29 cellular contexts compared by ENCODE assay signal in genomic region chr18:13244135-13244534, GRCh38. TPM values are rescaled to one million over a fixed set of nuclear protein-coding genes. Genes with fewer than 3 reads are reported as not detected.
"Had no signal": no experiment of that assay in that cellular context is flagged by ENCODE, and none has a peak within 500 bp of the region (broad histone marks: within the 10 kb centered on the region; RNA-seq: fewer than 3 reads in every experiment).

No MANE protein-coding gene starts in this region.

- H3K4me3 Mint-ChIP-seq: dendritic cell treated with granulocyte-macrophage colony-stimulating factor and Interleukin-4, amounts not matched to agents 40 ng/mL and 50 ng/mL, for 4 days; effector memory CD8-positive, alpha-beta T cell; endodermal cell had no signal

- H3K27ac ChIP-seq: colonic mucosa, coronary artery, dorsolateral prefrontal cortex, epithelial cell of prostate, esophagus muscularis mucosa, esophagus squamous epithelium, foreskin keratinocyte, gastrocnemius medialis, gastroesophageal sphincter, heart left ventricle, heart right ventricle had no signal

- ATAC-seq: effector memory CD8-positive, alpha-beta T cell; esophagus mucosa; foreskin keratinocyte; gastrocnemius medialis; gastroesophageal sphincter; heart left ventricle; heart right ventricle had no signal

- DNase-seq: colonic mucosa; cortex of kidney; dermis blood vessel endothelial cell; effector CD4-positive, alpha-beta T cell; effector CD8-positive, alpha-beta T cell; effector memory CD4-positive, alpha-beta T cell; effector memory CD8-positive, alpha-beta T cell; endodermal cell; erythroblast; esophagus squamous epithelium; foreskin fibroblast; foreskin keratinocyte; foreskin melanocyte; gastrocnemius medialis; glutamatergic neuron; heart left ventricle; heart right ventricle had no signal

- H3K4me3 ChIP-seq: colonic mucosa, coronary artery, dorsolateral prefrontal cortex, esophagus muscularis mucosa, esophagus squamous epithelium, gastrocnemius medialis, gastroesophageal sphincter, heart left ventricle, heart right ventricle had no signal

- H3K4me1 ChIP-seq: colonic mucosa, esophagus squamous epithelium, foreskin keratinocyte had no signal

- H3K27me3 Mint-ChIP-seq: dendritic cell treated with granulocyte-macrophage colony-stimulating factor and Interleukin-4, amounts not matched to agents 40 ng/mL and 50 ng/mL, for 4 days; effector memory CD8-positive, alpha-beta T cell had no signal

- H3K9me3 Mint-ChIP-seq: endodermal cell had no signal

- H3K27me3 ChIP-seq: colonic mucosa, dorsolateral prefrontal cortex, esophagus muscularis mucosa, esophagus squamous epithelium, foreskin keratinocyte, gastrocnemius medialis, gastroesophageal sphincter, heart left ventricle, heart right ventricle had no signal

- H3K27ac Mint-ChIP-seq: dendritic cell treated with granulocyte-macrophage colony-stimulating factor and Interleukin-4, amounts not matched to agents 40 ng/mL and 50 ng/mL, for 4 days; effector memory CD8-positive, alpha-beta T cell; endodermal cell had no signal

- H3K36me3 ChIP-seq: colonic mucosa, esophagus squamous epithelium, gastrocnemius medialis had no signal

- H3K9me3 ChIP-seq: colonic mucosa, esophagus muscularis mucosa, esophagus squamous epithelium, gastrocnemius medialis, gastroesophageal sphincter, heart left ventricle, heart right ventricle had no signal

- FAIRE-seq: colon, endometrium, endothelial cell of umbilical vein, frontal cortex had no signal

RNA-seq across cellular contexts. Expression of gene LDLRAD4, which starts 25.6 kb away (rescaled TPM):
- total RNA-seq: fibroblast of lung, foreskin keratinocyte had no signal
- polyA plus RNA-seq: fibroblast of lung, foreskin keratinocyte had no signal
